ENCODE assay signal across 1 cellular context in the genomic region with DNA sequence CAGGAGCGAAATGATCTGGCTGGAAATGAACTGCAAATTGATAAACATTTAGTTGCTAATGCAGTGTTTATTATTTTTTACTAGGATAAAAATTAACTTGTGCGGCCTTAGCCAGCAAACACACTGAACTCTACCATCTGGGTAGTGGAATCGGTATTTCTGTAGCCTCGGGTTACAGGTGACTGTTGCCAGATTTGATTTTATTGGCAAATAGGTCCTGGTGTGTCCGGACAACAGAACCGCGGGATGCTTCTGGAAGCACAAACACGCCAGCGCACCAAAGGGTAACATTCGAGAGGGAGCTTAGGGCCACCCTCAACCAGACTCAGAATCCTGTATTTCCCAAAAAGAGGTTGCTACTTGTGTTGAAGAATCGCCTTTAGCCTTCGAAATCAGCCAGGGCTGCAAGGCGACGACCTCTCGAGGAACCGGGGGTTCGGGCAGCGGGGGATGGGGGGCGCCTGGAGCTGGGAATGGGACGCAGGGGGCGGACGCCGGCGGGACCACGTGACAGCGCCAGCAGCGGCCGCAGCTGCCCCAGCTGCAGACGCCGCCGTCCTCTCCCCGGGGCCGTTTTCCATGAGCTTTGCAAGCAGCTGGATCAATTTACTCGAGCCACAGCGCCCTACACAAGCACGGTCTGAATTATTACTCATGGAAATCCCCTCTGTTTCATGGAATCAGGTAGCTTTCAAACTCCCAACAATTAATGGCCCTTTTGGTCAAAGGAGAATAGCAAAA.
TF ChIP-seq lines count a peak whose summit lies in the region.

No MANE protein-coding gene starts in this region.

TF ChIP-seq in HEK293, 187 proteins besides CTCF, POLR2A, EP300 and RAD21 (continued from another document and continues in another):
- TF ChIP-seq ZNF292 (tag by site-specific recombination; IDR thresholded peaks at IDR 0.05; ENCODE audit: borderline replicate concordance, low read depth) (no peak), ZNF248 (tag by site-specific recombination; IDR thresholded peaks at IDR 0.05) (no peak), ZNF341 (tag by site-specific recombination; IDR thresholded peaks at IDR 0.05; ENCODE audit: low read depth) (0 out of 2 replicates have a peak, but pooled peaks have one; percentile 11), ZNF266 (tag by site-specific recombination; IDR thresholded peaks at IDR 0.05; ENCODE audit: low read depth) (no peak), ZNF335 (tag by site-specific recombination; conservative IDR thresholded peaks at IDR 0.05) (peak; percentile 10), ZNF785 (tag by site-specific recombination; IDR thresholded peaks at IDR 0.05) (no peak), ZNF221 (tag by site-specific recombination; IDR thresholded peaks at IDR 0.05; ENCODE audit: borderline replicate concordance) (no peak), GLI4 (tag by site-specific recombination; IDR thresholded peaks at IDR 0.05) (no peak), ZFP37 (tag by site-specific recombination; IDR thresholded peaks at IDR 0.05) (peak; percentile 74; the same call in 1 of the 2 replicates), YY2 (tag by site-specific recombination; IDR thresholded peaks at IDR 0.05) (no peak), HOXC10 (CRISPR knock-in tag; IDR thresholded peaks at IDR 0.05) (no peak), GLIS1 (tag by site-specific recombination; IDR thresholded peaks at IDR 0.05) (peak; percentile 73), FEZF1 (tag by site-specific recombination; IDR thresholded peaks at IDR 0.05) (peak; percentile 81), ZNF776 (tag by site-specific recombination; IDR thresholded peaks at IDR 0.05; ENCODE audit: borderline replicate concordance) (no peak), ZNF140 (tag by site-specific recombination; IDR thresholded peaks at IDR 0.05) (no peak), KLF16 (tag by site-specific recombination; IDR thresholded peaks at IDR 0.05) (peak; percentile 71), ZNF610 (tag by site-specific recombination; IDR thresholded peaks at IDR 0.05; ENCODE audit: borderline replicate concordance) (no peak), SCRT2 (tag by site-specific recombination; IDR thresholded peaks at IDR 0.05) (peak; percentile 96), ZFP41 (tag by site-specific recombination; IDR thresholded peaks at IDR 0.05; ENCODE audit: borderline replicate concordance) (no peak), ZXDB (tag by site-specific recombination; IDR thresholded peaks at IDR 0.05) (peak; percentile 63; the same call in 1 of the 2 replicates), YY1 (tag by site-specific recombination; IDR thresholded peaks at IDR 0.05) (0 out of 2 replicates have a peak, but pooled peaks have one; percentile 10), ZNF777 (tag by site-specific recombination; IDR thresholded peaks at IDR 0.05; ENCODE audit: borderline replicate concordance) (no peak), ZNF529 (tag by site-specific recombination; IDR thresholded peaks at IDR 0.05; ENCODE audit: insufficient replicate concordance) (no peak), ZBTB20 (tag by site-specific recombination; IDR thresholded peaks at IDR 0.05) (peak; percentile 40), EGR2 (tag by site-specific recombination; IDR thresholded peaks at IDR 0.05; ENCODE audit: low read depth) (0 out of 2 replicates have a peak, but pooled peaks have one; percentile 10), OVOL3 (tag by site-specific recombination; IDR thresholded peaks at IDR 0.05) (no peak), ZNF621 (tag by site-specific recombination; IDR thresholded peaks at IDR 0.05) (no peak), ZIC2 (tag by site-specific recombination; IDR thresholded peaks at IDR 0.05) (peak; percentile 80), BCL11A (tag by site-specific recombination; IDR thresholded peaks at IDR 0.05; ENCODE audit: low read depth) (no peak), SP2 (tag by site-specific recombination; IDR thresholded peaks at IDR 0.05) (0 out of 2 replicates have a peak, but pooled peaks have one; percentile 13), ZNF174 (tag by site-specific recombination; IDR thresholded peaks at IDR 0.05) (no peak), ZFHX2 (tag by site-specific recombination; conservative IDR thresholded peaks at IDR 0.05) (no peak), ZNF677 (tag by site-specific recombination; IDR thresholded peaks at IDR 0.05) (no peak), GFI1B (tag by site-specific recombination; IDR thresholded peaks at IDR 0.05) (no peak), ZNF146 (tag by site-specific recombination; IDR thresholded peaks at IDR 0.05) (no peak), ZNF747 (tag by site-specific recombination; IDR thresholded peaks at IDR 0.05) (no peak), PRDM1 (tag by site-specific recombination; IDR thresholded peaks at IDR 0.05) (no peak), ZNF658 (tag by site-specific recombination; IDR thresholded peaks at IDR 0.05) (no peak)
- TF ChIP-seq, protein P1, sequence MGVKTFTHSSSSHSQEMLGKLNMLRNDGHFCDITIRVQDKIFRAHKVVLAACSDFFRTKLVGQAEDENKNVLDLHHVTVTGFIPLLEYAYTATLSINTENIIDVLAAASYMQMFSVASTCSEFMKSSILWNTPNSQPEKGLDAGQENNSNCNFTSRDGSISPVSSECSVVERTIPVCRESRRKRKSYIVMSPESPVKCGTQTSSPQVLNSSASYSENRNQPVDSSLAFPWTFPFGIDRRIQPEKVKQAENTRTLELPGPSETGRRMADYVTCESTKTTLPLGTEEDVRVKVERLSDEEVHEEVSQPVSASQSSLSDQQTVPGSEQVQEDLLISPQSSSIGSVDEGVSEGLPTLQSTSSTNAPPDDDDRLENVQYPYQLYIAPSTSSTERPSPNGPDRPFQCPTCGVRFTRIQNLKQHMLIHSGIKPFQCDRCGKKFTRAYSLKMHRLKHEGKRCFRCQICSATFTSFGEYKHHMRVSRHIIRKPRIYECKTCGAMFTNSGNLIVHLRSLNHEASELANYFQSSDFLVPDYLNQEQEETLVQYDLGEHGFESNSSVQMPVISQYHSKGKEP (tag by site-specific recombination; IDR thresholded peaks at IDR 0.05): peak; percentile 88
- TF ChIP-seq, protein P2, sequence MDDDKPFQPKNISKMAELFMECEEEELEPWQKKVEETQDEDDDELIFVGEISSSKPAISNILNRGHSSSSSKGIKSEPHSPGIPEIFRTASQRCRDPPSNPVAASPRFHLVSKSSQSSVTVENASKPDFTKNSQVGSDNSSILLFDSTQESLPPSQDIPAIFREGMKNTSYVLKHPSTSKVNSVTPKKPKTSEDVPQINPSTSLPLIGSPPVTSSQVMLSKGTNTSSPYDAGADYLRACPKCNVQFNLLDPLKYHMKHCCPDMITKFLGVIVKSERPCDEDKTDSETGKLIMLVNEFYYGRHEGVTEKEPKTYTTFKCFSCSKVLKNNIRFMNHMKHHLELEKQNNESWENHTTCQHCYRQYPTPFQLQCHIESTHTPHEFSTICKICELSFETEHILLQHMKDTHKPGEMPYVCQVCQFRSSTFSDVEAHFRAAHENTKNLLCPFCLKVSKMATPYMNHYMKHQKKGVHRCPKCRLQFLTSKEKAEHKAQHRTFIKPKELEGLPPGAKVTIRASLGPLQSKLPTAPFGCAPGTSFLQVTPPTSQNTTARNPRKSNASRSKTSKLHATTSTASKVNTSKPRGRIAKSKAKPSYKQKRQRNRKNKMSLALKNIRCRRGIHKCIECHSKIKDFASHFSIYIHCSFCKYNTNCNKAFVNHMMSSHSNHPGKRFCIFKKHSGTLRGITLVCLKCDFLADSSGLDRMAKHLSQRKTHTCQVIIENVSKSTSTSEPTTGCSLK (tag by site-specific recombination; IDR thresholded peaks at IDR 0.05): no peak
- TF ChIP-seq, protein P3, sequence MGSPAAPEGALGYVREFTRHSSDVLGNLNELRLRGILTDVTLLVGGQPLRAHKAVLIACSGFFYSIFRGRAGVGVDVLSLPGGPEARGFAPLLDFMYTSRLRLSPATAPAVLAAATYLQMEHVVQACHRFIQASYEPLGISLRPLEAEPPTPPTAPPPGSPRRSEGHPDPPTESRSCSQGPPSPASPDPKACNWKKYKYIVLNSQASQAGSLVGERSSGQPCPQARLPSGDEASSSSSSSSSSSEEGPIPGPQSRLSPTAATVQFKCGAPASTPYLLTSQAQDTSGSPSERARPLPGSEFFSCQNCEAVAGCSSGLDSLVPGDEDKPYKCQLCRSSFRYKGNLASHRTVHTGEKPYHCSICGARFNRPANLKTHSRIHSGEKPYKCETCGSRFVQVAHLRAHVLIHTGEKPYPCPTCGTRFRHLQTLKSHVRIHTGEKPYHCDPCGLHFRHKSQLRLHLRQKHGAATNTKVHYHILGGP (tag by site-specific recombination; IDR thresholded peaks at IDR 0.05): no peak
- TF ChIP-seq, protein P4, sequence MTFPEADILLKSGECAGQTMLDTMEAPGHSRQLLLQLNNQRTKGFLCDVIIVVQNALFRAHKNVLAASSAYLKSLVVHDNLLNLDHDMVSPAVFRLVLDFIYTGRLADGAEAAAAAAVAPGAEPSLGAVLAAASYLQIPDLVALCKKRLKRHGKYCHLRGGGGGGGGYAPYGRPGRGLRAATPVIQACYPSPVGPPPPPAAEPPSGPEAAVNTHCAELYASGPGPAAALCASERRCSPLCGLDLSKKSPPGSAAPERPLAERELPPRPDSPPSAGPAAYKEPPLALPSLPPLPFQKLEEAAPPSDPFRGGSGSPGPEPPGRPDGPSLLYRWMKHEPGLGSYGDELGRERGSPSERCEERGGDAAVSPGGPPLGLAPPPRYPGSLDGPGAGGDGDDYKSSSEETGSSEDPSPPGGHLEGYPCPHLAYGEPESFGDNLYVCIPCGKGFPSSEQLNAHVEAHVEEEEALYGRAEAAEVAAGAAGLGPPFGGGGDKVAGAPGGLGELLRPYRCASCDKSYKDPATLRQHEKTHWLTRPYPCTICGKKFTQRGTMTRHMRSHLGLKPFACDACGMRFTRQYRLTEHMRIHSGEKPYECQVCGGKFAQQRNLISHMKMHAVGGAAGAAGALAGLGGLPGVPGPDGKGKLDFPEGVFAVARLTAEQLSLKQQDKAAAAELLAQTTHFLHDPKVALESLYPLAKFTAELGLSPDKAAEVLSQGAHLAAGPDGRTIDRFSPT (tag by site-specific recombination; IDR thresholded peaks at IDR 0.05): no peak
- TF ChIP-seq, protein P5, sequence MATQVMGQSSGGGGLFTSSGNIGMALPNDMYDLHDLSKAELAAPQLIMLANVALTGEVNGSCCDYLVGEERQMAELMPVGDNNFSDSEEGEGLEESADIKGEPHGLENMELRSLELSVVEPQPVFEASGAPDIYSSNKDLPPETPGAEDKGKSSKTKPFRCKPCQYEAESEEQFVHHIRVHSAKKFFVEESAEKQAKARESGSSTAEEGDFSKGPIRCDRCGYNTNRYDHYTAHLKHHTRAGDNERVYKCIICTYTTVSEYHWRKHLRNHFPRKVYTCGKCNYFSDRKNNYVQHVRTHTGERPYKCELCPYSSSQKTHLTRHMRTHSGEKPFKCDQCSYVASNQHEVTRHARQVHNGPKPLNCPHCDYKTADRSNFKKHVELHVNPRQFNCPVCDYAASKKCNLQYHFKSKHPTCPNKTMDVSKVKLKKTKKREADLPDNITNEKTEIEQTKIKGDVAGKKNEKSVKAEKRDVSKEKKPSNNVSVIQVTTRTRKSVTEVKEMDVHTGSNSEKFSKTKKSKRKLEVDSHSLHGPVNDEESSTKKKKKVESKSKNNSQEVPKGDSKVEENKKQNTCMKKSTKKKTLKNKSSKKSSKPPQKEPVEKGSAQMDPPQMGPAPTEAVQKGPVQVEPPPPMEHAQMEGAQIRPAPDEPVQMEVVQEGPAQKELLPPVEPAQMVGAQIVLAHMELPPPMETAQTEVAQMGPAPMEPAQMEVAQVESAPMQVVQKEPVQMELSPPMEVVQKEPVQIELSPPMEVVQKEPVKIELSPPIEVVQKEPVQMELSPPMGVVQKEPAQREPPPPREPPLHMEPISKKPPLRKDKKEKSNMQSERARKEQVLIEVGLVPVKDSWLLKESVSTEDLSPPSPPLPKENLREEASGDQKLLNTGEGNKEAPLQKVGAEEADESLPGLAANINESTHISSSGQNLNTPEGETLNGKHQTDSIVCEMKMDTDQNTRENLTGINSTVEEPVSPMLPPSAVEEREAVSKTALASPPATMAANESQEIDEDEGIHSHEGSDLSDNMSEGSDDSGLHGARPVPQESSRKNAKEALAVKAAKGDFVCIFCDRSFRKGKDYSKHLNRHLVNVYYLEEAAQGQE (tag by site-specific recombination; IDR thresholded peaks at IDR 0.05): no peak
- TF ChIP-seq, protein P6, sequence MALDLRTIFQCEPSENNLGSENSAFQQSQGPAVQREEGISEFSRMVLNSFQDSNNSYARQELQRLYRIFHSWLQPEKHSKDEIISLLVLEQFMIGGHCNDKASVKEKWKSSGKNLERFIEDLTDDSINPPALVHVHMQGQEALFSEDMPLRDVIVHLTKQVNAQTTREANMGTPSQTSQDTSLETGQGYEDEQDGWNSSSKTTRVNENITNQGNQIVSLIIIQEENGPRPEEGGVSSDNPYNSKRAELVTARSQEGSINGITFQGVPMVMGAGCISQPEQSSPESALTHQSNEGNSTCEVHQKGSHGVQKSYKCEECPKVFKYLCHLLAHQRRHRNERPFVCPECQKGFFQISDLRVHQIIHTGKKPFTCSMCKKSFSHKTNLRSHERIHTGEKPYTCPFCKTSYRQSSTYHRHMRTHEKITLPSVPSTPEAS (tag by site-specific recombination; IDR thresholded peaks at IDR 0.05): no peak
- TF ChIP-seq, protein P7, sequence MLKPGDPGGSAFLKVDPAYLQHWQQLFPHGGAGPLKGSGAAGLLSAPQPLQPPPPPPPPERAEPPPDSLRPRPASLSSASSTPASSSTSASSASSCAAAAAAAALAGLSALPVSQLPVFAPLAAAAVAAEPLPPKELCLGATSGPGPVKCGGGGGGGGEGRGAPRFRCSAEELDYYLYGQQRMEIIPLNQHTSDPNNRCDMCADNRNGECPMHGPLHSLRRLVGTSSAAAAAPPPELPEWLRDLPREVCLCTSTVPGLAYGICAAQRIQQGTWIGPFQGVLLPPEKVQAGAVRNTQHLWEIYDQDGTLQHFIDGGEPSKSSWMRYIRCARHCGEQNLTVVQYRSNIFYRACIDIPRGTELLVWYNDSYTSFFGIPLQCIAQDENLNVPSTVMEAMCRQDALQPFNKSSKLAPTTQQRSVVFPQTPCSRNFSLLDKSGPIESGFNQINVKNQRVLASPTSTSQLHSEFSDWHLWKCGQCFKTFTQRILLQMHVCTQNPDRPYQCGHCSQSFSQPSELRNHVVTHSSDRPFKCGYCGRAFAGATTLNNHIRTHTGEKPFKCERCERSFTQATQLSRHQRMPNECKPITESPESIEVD (tag by site-specific recombination; IDR thresholded peaks at IDR 0.05): no peak
- TF ChIP-seq, protein P8, sequence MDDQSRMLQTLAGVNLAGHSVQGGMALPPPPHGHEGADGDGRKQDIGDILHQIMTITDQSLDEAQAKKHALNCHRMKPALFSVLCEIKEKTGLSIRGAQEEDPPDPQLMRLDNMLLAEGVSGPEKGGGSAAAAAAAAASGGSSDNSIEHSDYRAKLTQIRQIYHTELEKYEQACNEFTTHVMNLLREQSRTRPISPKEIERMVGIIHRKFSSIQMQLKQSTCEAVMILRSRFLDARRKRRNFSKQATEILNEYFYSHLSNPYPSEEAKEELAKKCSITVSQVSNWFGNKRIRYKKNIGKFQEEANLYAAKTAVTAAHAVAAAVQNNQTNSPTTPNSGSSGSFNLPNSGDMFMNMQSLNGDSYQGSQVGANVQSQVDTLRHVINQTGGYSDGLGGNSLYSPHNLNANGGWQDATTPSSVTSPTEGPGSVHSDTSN (CRISPR knock-in tag; IDR thresholded peaks at IDR 0.05): no peak
- TF ChIP-seq, protein P9, sequence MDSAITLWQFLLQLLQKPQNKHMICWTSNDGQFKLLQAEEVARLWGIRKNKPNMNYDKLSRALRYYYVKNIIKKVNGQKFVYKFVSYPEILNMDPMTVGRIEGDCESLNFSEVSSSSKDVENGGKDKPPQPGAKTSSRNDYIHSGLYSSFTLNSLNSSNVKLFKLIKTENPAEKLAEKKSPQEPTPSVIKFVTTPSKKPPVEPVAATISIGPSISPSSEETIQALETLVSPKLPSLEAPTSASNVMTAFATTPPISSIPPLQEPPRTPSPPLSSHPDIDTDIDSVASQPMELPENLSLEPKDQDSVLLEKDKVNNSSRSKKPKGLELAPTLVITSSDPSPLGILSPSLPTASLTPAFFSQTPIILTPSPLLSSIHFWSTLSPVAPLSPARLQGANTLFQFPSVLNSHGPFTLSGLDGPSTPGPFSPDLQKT (IDR thresholded peaks at IDR 0.05; ENCODE audit: borderline replicate concordance, low read depth, low read length): no peak
